19 cellular contexts compared by ENCODE assay signal in the genomic region with DNA sequence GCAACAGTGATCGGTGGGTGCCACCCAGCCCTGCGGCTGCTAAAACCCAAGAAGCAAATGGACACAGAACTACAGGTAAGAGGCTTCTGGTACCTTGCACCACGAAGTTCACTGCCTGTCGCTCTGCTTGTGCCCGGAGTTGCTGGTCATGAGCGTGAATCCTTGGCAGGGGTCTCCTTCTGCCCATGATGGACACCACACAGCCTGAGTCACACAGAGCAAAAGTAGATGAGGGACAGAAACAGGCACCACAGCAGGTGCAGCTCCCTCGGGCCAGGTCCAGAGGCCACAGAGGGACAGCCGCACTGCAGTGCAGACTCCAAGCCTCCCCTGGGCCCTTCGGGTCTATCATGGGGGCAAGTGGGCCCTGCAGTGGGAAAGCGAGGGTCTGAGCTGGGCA. TPM values are rescaled to one million over a fixed set of nuclear protein-coding genes. Genes with fewer than 3 reads are reported as not detected.
A peak's percentile ranks its signal among the peaks of the same experiment; 100 is the strongest.
DNase-seq lines count a peak whose midpoint lies in the region; TF ChIP-seq lines count a peak whose summit lies in the region.
"Had no signal": no experiment of that assay in that cellular context is flagged by ENCODE, and none has a peak within 500 bp of the region (broad histone marks: within the 10 kb centered on the region; RNA-seq: fewer than 3 reads in every experiment).

No MANE protein-coding gene starts in this region.

- intact Hi-C loops in cardiac septum (cut with DNase I) (no loop called here), left ventricle myocardium inferior (cut with micrococcal nuclease) (no loop called here), posterior vena cava (cut with DNase I) (no loop called here)

- H3K9me3 ChIP-seq in left ventricle myocardium inferior (replicated peaks) (no peaks in the 10 kb centered on the region), endodermal cell (ENCODE audit: control insufficient read depth, low read length) (no peaks in the 10 kb centered on the region)

- H3K9ac ChIP-seq in endodermal cell (ENCODE audit: extremely low read depth, low read length, poor library complexity, severe bottlenecking), result no peak overlapping the region

- H3K4me3 ChIP-seq in left ventricle myocardium inferior (no peak overlapping the region), endodermal cell (ENCODE audit: low read length) (no peak overlapping the region)

- TF ChIP-seq CTCF in left ventricle myocardium inferior (IDR thresholded peaks at IDR 0.05; ENCODE audit: borderline replicate concordance), result no peak
- TF ChIP-seq CTCF in endodermal cell (conservative IDR thresholded peaks at IDR 0.05), result no peak
- TF ChIP-seq CTCF in type B pancreatic cell (conservative IDR thresholded peaks at IDR 0.05), result no peak

- no peak overlapping the region for H3K27ac Mint-ChIP-seq in endodermal cell
- no peak overlapping the region for H3K27ac Mint-ChIP-seq in type B pancreatic cell

- in situ Hi-C loops in KBM-7 (cut with MboI; ENCODE audit: low pct_unique_long_range_greater_than_20kb, low sequenced_read_pairs), result no loop called here

- DNase-seq in cardiac septum (ENCODE audit: low spot score) (peak; percentile 68), left ventricle myocardium inferior (no peak), endodermal cell (peak; percentile 22), posterior vena cava (ENCODE audit: low spot score) (peak; percentile 7), type B pancreatic cell (ENCODE audit: extremely low spot score, unreplicated experiment) (peak; percentile 60), KBM-7 (no peak), NCI-H1092 treated with DMSO at 0.1 percent for 48 hours (lab: John Stamatoyannopoulos, UW) (no peak), HT-29 (ENCODE audit: low spot score) (no peak)
- DNase-seq: ACHN, C1 segment of cervical spinal cord, MV-4-11, NCI-H1417, NCI-H187 treated with DMSO at 0.1 percent for 48 hours, NCI-H226, NCI-H524, NCI-H82, OCI-M1, SIG-M5 had no signal

- H3K27me3 ChIP-seq in left ventricle myocardium inferior (ENCODE audit: low read depth) (peaks cover under 1% of the 10 kb centered on the region), endodermal cell (ENCODE audit: control insufficient read depth, insufficient read depth, low read length, poor library complexity, severe bottlenecking) (no peaks in the 10 kb centered on the region)

- H3K4me1 Mint-ChIP-seq in endodermal cell (no peaks in the 10 kb centered on the region), type B pancreatic cell (ENCODE audit: unreplicated experiment) (peaks cover 3% of the 10 kb centered on the region)

- H3K4me3 Mint-ChIP-seq in endodermal cell (no peak overlapping the region), type B pancreatic cell (no peak overlapping the region)

- H3K36me3 Mint-ChIP-seq in endodermal cell (ENCODE audit: low read depth), result no peaks in the 10 kb centered on the region
- no peaks in the 10 kb centered on the region for H3K36me3 Mint-ChIP-seq in type B pancreatic cell

- H3K4me1 ChIP-seq in left ventricle myocardium inferior (no peaks in the 10 kb centered on the region), endodermal cell (ENCODE audit: control insufficient read depth, insufficient read depth, low read length) (no peaks in the 10 kb centered on the region)

- no peak overlapping the region for H3K27ac ChIP-seq in left ventricle myocardium inferior (replicated peaks)
- H3K27ac ChIP-seq in endodermal cell (ENCODE audit: low read depth, low read length), result no peak overlapping the region

- no peaks in the 10 kb centered on the region for H3K36me3 ChIP-seq in left ventricle myocardium inferior
- H3K36me3 ChIP-seq in endodermal cell (ENCODE audit: control insufficient read depth, insufficient read depth, low read length), result no peaks in the 10 kb centered on the region

- H3K9me3 Mint-ChIP-seq in endodermal cell, result no peaks in the 10 kb centered on the region
- H3K9me3 Mint-ChIP-seq in type B pancreatic cell, result no peaks in the 10 kb centered on the region

- WGBS in endodermal cell (ENCODE audit: insufficient coverage in 1 of 2, insufficient read length in 1 of 2), 2 experiments, result 92 to 93% methylated on average over 6 to 10 of the region's 10 CpGs

- H3K27me3 Mint-ChIP-seq in endodermal cell (ENCODE audit: insufficient read depth) (peaks cover 3% of the 10 kb centered on the region), type B pancreatic cell (peaks cover 4% of the 10 kb centered on the region)

RNA-seq across cellular contexts. Expression of gene NAT8L, which starts 22.4 kb away (rescaled TPM):
- total RNA-seq in cardiac septum (1.1 TPM), left ventricle myocardium inferior (0.52 TPM), endodermal cell (1 to 10 TPM; 5.0 to 6.4 TPM), posterior vena cava (under 1 TPM; 0.19 to 0.52 TPM), type B pancreatic cell (ENCODE audit: low replicate concordance) (9.6 and 14.9 TPM in 2 replicates)
- polyA plus RNA-seq in endodermal cell (2013, experiment 1 of 2), result 13.4 TPM
- 11.1 TPM for polyA plus RNA-seq in endodermal cell (2013, experiment 2 of 2)
- 0.08 TPM in 1 of 2 replicates, not detected in the other for total RNA-seq in HT-29 (2014; rRNA removed; shearing (Covaris generic))
- total RNA-seq: RPMI7951 had no signal

Comparison
In these comparisons a context has a peak if more than half of its experiments do, and no peak if none do; other contexts are left out.
1. DNase-seq: peak in cardiac septum (single experiment), endodermal cell (single experiment), posterior vena cava (single experiment) and type B pancreatic cell (single experiment); none in left ventricle myocardium inferior (single experiment), KBM-7 (single experiment), NCI-H1092 treated with DMSO at 0.1 percent for 48 hours (single experiment) and HT-29 (single experiment).